ENCODE assay signal across 8 cellular contexts in the genomic region with DNA sequence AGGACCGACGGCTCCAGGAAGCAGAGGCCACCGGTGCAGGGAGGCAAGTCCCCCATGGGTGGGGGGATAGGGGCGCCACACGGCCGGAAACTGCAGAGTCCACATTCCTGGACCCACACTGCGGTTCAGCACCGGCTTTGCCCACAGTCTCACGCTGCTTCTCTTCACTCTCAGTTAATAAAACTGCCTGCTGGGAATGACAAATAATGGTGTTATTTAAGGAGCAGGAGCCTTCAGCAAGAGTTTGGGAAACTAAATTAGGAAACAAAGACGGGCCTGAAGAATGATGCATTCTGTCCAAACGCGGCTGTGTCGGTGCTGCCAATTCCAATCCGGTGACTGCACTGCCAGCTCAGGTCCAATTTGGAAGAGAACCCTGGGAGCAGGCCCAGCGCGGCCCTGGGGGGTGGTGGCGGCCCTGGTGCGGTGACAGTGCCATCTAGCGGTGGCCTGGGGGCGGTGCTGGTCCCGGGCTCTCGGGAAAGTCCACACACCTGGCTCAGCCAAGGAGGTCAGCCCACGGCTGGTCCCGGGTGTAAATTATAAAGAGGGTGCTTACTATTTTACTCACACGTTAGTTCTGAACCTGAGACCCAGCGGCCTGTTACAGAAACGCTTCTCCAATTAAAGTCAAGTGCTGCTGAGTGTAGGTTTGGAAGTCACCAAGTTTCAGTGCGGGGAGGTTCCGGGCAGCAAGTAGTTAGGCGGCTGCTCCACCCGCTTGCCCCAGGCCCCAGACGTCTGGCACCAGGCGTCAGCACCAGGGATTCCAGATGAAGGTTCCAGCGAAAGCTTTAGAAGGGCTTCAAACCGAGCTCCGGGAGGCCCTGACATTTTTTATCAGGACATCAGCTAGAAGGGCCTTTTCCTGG.
DNase-seq lines count a peak whose midpoint lies in the region; TF ChIP-seq lines count a peak whose summit lies in the region.

No MANE protein-coding gene starts in this region.

- H3K36me3 ChIP-seq in HAP-1 (replicated peaks) = no peaks in the 10 kb centered on the region

- H3K4me1 ChIP-seq in HAP-1 = no peaks in the 10 kb centered on the region

- peak overlapping the region in 55 of 59 donors; percentile 19 to 92 (median 79) for H3K27ac ChIP-seq in dorsolateral prefrontal cortex

- intact Hi-C loops in dorsolateral prefrontal cortex (cut with DNase I) = no loop called here

- H3K4me3 ChIP-seq in HAP-1 (no peak overlapping the region), dorsolateral prefrontal cortex (peak overlapping the region in 5 of 59 donors; percentile 2 to 19 (median 6))

- TF ChIP-seq CTCF in GM12872 (IDR thresholded peaks at IDR 0.05; ENCODE audit: insufficient read depth, low read depth, low read length) (peak; percentile 96), dorsolateral prefrontal cortex (IDR thresholded peaks at IDR 0.05 in 54 of 56, conservative IDR thresholded peaks at IDR 0.05 in 2 of 56; ENCODE audit: low read depth in 1 of 56, partially characterized antibody in 56 of 56) (peak; percentile 72 to 98 (median 90))

- peak; percentile 6 to 69 for DNase-seq in HAP-1 (ENCODE audit: low spot score in 2 of 2)
- DNase-seq in NCI-H1105 (lab: John Stamatoyannopoulos, UW) = peak; percentile 3
- DNase-seq in activated CD4-positive, alpha-beta T cell treated with anti-CD3 and anti-CD28 coated beads, Interleukin-2, amount 50 U/mL, for 24 hours (ENCODE audit: low read depth in 1 of 2, low spot score in 1 of 2) = peak; percentile 20 to 36
- DNase-seq in dorsolateral prefrontal cortex = peak; percentile 70 to 94 (median 88)
- DNase-seq in lung microvascular endothelial cell (ENCODE audit: low read depth in 2 of 2) = peak; percentile 52 to 65
- peak in 2 of 3 donors; percentile 15 to 51 for DNase-seq in stimulated activated CD4-positive, alpha-beta T cell treated with anti-CD3 and anti-CD28 coated beads, TNF-alpha, amount 100 ng/mL, for 1 hour (ENCODE audit: low read depth in 3 of 3, low spot score in 1 of 3)
- DNase-seq in NCI-H1092 (lab: John Stamatoyannopoulos, UW) = no peak

- in situ Hi-C loops in HAP-1 (cut with MboI; ENCODE audit: low sequenced_read_pairs) = no loop called here

- H3K27me3 ChIP-seq in HAP-1 (ENCODE audit: low read depth) = no peaks in the 10 kb centered on the region
- peaks cover 0 to 4% (median 0%) of the 10 kb centered on the region in 45 donors for H3K27me3 ChIP-seq in dorsolateral prefrontal cortex

- no peaks in the 10 kb centered on the region for H3K9me3 ChIP-seq in HAP-1
